ENCODE assay signal across 8 cellular contexts in genomic region chr5:80192507-80193241, GRCh38.
DNase-seq lines count a peak whose midpoint lies in the region; ATAC-seq and TF ChIP-seq lines count a peak whose summit lies in the region.

No MANE protein-coding gene starts in this region.

- no peak overlapping the region for H3K9ac ChIP-seq in iPS-18a (ENCODE audit: low read length)

- no peak for TF ChIP-seq CTCF in HFFc6 (IDR thresholded peaks at IDR 0.05)
- no peak for TF ChIP-seq CTCF in activated CD8-positive, alpha-beta T cell treated with anti-CD3 and anti-CD28 coated beads for 36 hours (IDR thresholded peaks at IDR 0.05)

- H3K4me1 Mint-ChIP-seq in HFFc6 (ENCODE audit: low read depth), result peaks cover 46% of the 10 kb centered on the region
- H3K4me1 Mint-ChIP-seq in activated CD8-positive, alpha-beta T cell treated with anti-CD3 and anti-CD28 coated beads for 36 hours (ENCODE audit: low read depth), result peaks cover 76% of the 10 kb centered on the region
- H3K4me1 Mint-ChIP-seq in stimulated activated effector memory CD8-positive, alpha-beta T cell treated with anti-CD3 and anti-CD28 coated beads, Interleukin-12 subunit alpha, Interleukin-12 subunit beta, amount 100 ng/mL, for 72 hours, result peaks cover 70% of the 10 kb centered on the region

- peak overlapping the region; percentile 47 for H3K27ac Mint-ChIP-seq in HFFc6
- H3K27ac Mint-ChIP-seq in activated CD8-positive, alpha-beta T cell treated with anti-CD3 and anti-CD28 coated beads for 36 hours, result peak overlapping the region; percentile 86
- H3K27ac Mint-ChIP-seq in stimulated activated effector memory CD8-positive, alpha-beta T cell treated with anti-CD3 and anti-CD28 coated beads, Interleukin-12 subunit alpha, Interleukin-12 subunit beta, amount 100 ng/mL, for 72 hours, result peak overlapping the region; percentile 86

- peaks cover 6% of the 10 kb centered on the region; the same call in 1 of the 2 replicates for H3K36me3 Mint-ChIP-seq in HFFc6 (ENCODE audit: low read depth)
- peaks cover 10% of the 10 kb centered on the region for H3K36me3 Mint-ChIP-seq in activated CD8-positive, alpha-beta T cell treated with anti-CD3 and anti-CD28 coated beads for 36 hours (ENCODE audit: low read depth)
- H3K36me3 Mint-ChIP-seq in stimulated activated effector memory CD8-positive, alpha-beta T cell treated with anti-CD3 and anti-CD28 coated beads, Interleukin-12 subunit alpha, Interleukin-12 subunit beta, amount 100 ng/mL, for 72 hours, result peaks cover 2% of the 10 kb centered on the region

- H3K4me1 ChIP-seq in iPS-18a (ENCODE audit: control insufficient read depth, low read depth, low read length), result peaks cover 44% of the 10 kb centered on the region

- H3K27me3 ChIP-seq in iPS-18a (ENCODE audit: control insufficient read depth, insufficient read depth, low read length), result no peaks in the 10 kb centered on the region

- H3K36me3 ChIP-seq in iPS-18a (ENCODE audit: control insufficient read depth, low read depth, low read length), result no peaks in the 10 kb centered on the region

- H3K4me3 ChIP-seq in iPS-18a (ENCODE audit: low read length), result peak overlapping the region; percentile 1

- CTCF ChIA-PET in activated CD8-positive, alpha-beta T cell treated with anti-CD3 and anti-CD28 coated beads for 36 hours (lab: Charles Lee), result interaction anchor here (0.8 to 5.9 kb wide), 10 partner anchors 10 to 115 kb away, joined by 3 to 55 read pairs (median 3); no protein-coding TSS in a partner anchor

- no peaks in the 10 kb centered on the region for H3K9me3 ChIP-seq in iPS-18a (ENCODE audit: control insufficient read depth, low read depth, low read length)

- H3K27me3 Mint-ChIP-seq in HFFc6 (ENCODE audit: insufficient read depth), result peaks cover 4% of the 10 kb centered on the region; the same call in 1 of the 2 replicates
- no peaks in the 10 kb centered on the region for H3K27me3 Mint-ChIP-seq in activated CD8-positive, alpha-beta T cell treated with anti-CD3 and anti-CD28 coated beads for 36 hours

- POLR2A ChIA-PET in activated CD8-positive, alpha-beta T cell treated with anti-CD3 and anti-CD28 coated beads for 36 hours (lab: Charles Lee), result interaction anchor here (0.6 to 7.0 kb wide), 17 partner anchors 9 to 202 kb away, joined by 3 to 50 read pairs (median 4); partner anchors contain the start of gene SERINC5

- H3K4me3 Mint-ChIP-seq in HFFc6, result peak overlapping the region; percentile 39
- H3K4me3 Mint-ChIP-seq in activated CD8-positive, alpha-beta T cell treated with anti-CD3 and anti-CD28 coated beads for 36 hours, result peak overlapping the region; percentile 66
- H3K4me3 Mint-ChIP-seq in stimulated activated effector memory CD8-positive, alpha-beta T cell treated with anti-CD3 and anti-CD28 coated beads, Interleukin-12 subunit alpha, Interleukin-12 subunit beta, amount 100 ng/mL, for 72 hours, result peak overlapping the region; percentile 70

- DNase-seq in HFFc6 (peak; percentile 28), NCI-H1092 (lab: John Stamatoyannopoulos, UW) (no peak), DMS 273 treated with DMSO at 0.1 percent for 48 hours (lab: John Stamatoyannopoulos, UW) (no peak), NOMO-1 treated with dmso at 0.1 percent for 144 hours (lab: John Stamatoyannopoulos, UW; ENCODE audit: unreplicated experiment) (no peak)
- no peak for DNase-seq in activated CD8-positive, alpha-beta T cell treated with anti-CD3 and anti-CD28 coated beads for 36 hours
- DNase-seq in stimulated activated effector memory CD8-positive, alpha-beta T cell treated with anti-CD3 and anti-CD28 coated beads, Interleukin-12 subunit alpha, Interleukin-12 subunit beta, amount 100 ng/mL, for 72 hours (ENCODE audit: low spot score in 2 of 2), result no peak

- H3K27ac ChIP-seq in iPS-18a (ENCODE audit: low read length), result no peak overlapping the region

- ATAC-seq in activated CD8-positive, alpha-beta T cell treated with anti-CD3 and anti-CD28 coated beads for 36 hours, result peak; percentile 26
- no peak for ATAC-seq in stimulated activated effector memory CD8-positive, alpha-beta T cell treated with anti-CD3 and anti-CD28 coated beads, Interleukin-12 subunit alpha, Interleukin-12 subunit beta, amount 100 ng/mL, for 72 hours
- ATAC-seq in HG03457 (IDR thresholded peaks at IDR 0.05; ENCODE audit: unreplicated experiment), result no peak

- H3K9me3 Mint-ChIP-seq in HFFc6, result no peaks in the 10 kb centered on the region
- no peaks in the 10 kb centered on the region for H3K9me3 Mint-ChIP-seq in activated CD8-positive, alpha-beta T cell treated with anti-CD3 and anti-CD28 coated beads for 36 hours
- no peaks in the 10 kb centered on the region for H3K9me3 Mint-ChIP-seq in stimulated activated effector memory CD8-positive, alpha-beta T cell treated with anti-CD3 and anti-CD28 coated beads, Interleukin-12 subunit alpha, Interleukin-12 subunit beta, amount 100 ng/mL, for 72 hours

- intact Hi-C loops in activated CD8-positive, alpha-beta T cell treated with anti-CD3 and anti-CD28 coated beads for 36 hours (cut with micrococcal nuclease), result loop anchor here (5.0 kb wide), 3 partner anchors 60 to 100 kb away; no protein-coding TSS in a partner anchor
